8 cellular contexts compared by ENCODE assay signal in genomic region chr12:8027856-8028255, GRCh38. TPM values are rescaled to one million over a fixed set of nuclear protein-coding genes. Genes with fewer than 3 reads are reported as not detected.
DNase-seq lines count a peak whose midpoint lies in the region; ATAC-seq and TF ChIP-seq lines count a peak whose summit lies in the region.
"Had no signal": no experiment of that assay in that cellular context is flagged by ENCODE, and none has a peak within 500 bp of the region (broad histone marks: within the 10 kb centered on the region; RNA-seq: fewer than 3 reads in every experiment).

No MANE protein-coding gene starts in this region.

- peak overlapping the region; percentile 89 to 98 (median 96) for H3K4me3 Mint-ChIP-seq in CD8-positive, alpha-beta memory T cell
- peak overlapping the region; percentile 95 for H3K4me3 Mint-ChIP-seq in central memory CD8-positive, alpha-beta T cell

- peaks cover 9% of the 10 kb centered on the region; the same call in 1 of the 2 replicates for H3K79me2 ChIP-seq in Loucy (ENCODE audit: insufficient read depth, low read length)

- H3K9me3 ChIP-seq in CD8-positive, alpha-beta memory T cell (ENCODE audit: low read length): no peaks in the 10 kb centered on the region
- H3K9me3 ChIP-seq in Loucy (ENCODE audit: insufficient read depth, low read depth, low read length) (no peaks in the 10 kb centered on the region), neuronal stem cell (replicated peaks in 1 of 2; ENCODE audit: control insufficient read depth in 2 of 2, insufficient read depth in 1 of 2, low read depth in 1 of 2, low read length in 2 of 2) (no peaks in the 10 kb centered on the region)

- peaks cover 11% of the 10 kb centered on the region; the same call in 1 of the 2 replicates for H3F3A ChIP-seq in Loucy (ENCODE audit: low read depth)

- no peak overlapping the region for H3K9ac ChIP-seq in Loucy (ENCODE audit: low read depth, low read length, poor library complexity, severe bottlenecking)
- H3K9ac ChIP-seq in neuronal stem cell (ENCODE audit: low read depth, low read length, poor library complexity): no peak overlapping the region

- H2BK120ac ChIP-seq in neuronal stem cell (ENCODE audit: low read depth, low read length): no peak overlapping the region

- no peaks in the 10 kb centered on the region for H3K27me3 ChIP-seq in CD8-positive, alpha-beta memory T cell (ENCODE audit: insufficient read depth, low read length, poor library complexity, severe bottlenecking)
- no peaks in the 10 kb centered on the region for H3K27me3 ChIP-seq in Loucy (ENCODE audit: insufficient read depth, low read length, poor library complexity, severe bottlenecking)
- no peaks in the 10 kb centered on the region for H3K27me3 ChIP-seq in neuronal stem cell (ENCODE audit: control insufficient read depth in 3 of 3, insufficient read depth in 3 of 3, low read depth in 1 of 3, low read length in 3 of 3)

- no peak for DNase-seq in CD8-positive, alpha-beta memory T cell
- no peak for DNase-seq in central memory CD8-positive, alpha-beta T cell (ENCODE audit: low spot score in 2 of 2)
- no peak for DNase-seq in neuronal stem cell (ENCODE audit: low spot score)
- no peak for DNase-seq in putamen (ENCODE audit: low spot score)
- DNase-seq in stimulated activated naive CD4-positive, alpha-beta T cell (lab: John Stamatoyannopoulos, UW): no peak

- peaks cover 0 to 19% (median 0%) of the 10 kb centered on the region in 3 donors for H3K36me3 Mint-ChIP-seq in CD8-positive, alpha-beta memory T cell
- peaks cover 16% of the 10 kb centered on the region for H3K36me3 Mint-ChIP-seq in central memory CD8-positive, alpha-beta T cell (ENCODE audit: insufficient read depth)

- H2AK5ac ChIP-seq in neuronal stem cell (ENCODE audit: low read depth, low read length): no peak overlapping the region

- no peak overlapping the region for H3K18ac ChIP-seq in neuronal stem cell (ENCODE audit: low read length)

- WGBS in neuronal stem cell (ENCODE audit: extremely low coverage in 2 of 2, insufficient read length in 2 of 2, insufficient replicate concordance in 1 of 2), 2 donors: no CpG with 5 or more reads among the region's 5 CpGs

- no peak overlapping the region for H2BK12ac ChIP-seq in neuronal stem cell (ENCODE audit: low read length)

- peak overlapping the region; percentile 73 for H3K4me2 ChIP-seq in Loucy (ENCODE audit: low read depth, low read length, poor library complexity, severe bottlenecking)
- no peak overlapping the region for H3K4me2 ChIP-seq in neuronal stem cell (ENCODE audit: insufficient read depth, low read length, poor library complexity, severe bottlenecking)

- H3K36me3 ChIP-seq in CD8-positive, alpha-beta memory T cell (ENCODE audit: insufficient read depth, low read length): no peaks in the 10 kb centered on the region
- H3K36me3 ChIP-seq in Loucy (ENCODE audit: insufficient read depth, low read length) (no peaks in the 10 kb centered on the region), neuronal stem cell (replicated peaks in 1 of 2; ENCODE audit: control insufficient read depth in 2 of 2, insufficient read depth in 2 of 2, low read length in 2 of 2) (no peaks in the 10 kb centered on the region)

- no peak overlapping the region for H3K4ac ChIP-seq in neuronal stem cell (ENCODE audit: low read length)

- no peak overlapping the region for H2BK5ac ChIP-seq in neuronal stem cell (ENCODE audit: low read length)

- no peaks in the 10 kb centered on the region for H3K9me2 ChIP-seq in Loucy (replicated peaks; ENCODE audit: low read depth, low read length)

- H3K4me3 ChIP-seq in CD8-positive, alpha-beta memory T cell (ENCODE audit: low read length): peak overlapping the region; percentile 11
- H3K4me3 ChIP-seq in Loucy (ENCODE audit: low read length, poor library complexity, severe bottlenecking) (no peak overlapping the region), neuronal stem cell (ENCODE audit: low read length in 2 of 2) (peak overlapping the region in 1 of 2 donors; percentile 59)

- peak overlapping the region in 7 of 8 donors; percentile 54 to 100 (median 99) for H3K27ac Mint-ChIP-seq in CD8-positive, alpha-beta memory T cell
- peak overlapping the region; percentile 98 for H3K27ac Mint-ChIP-seq in central memory CD8-positive, alpha-beta T cell (ENCODE audit: low read depth)

- POLR2A ChIA-PET in CD8-positive, alpha-beta memory T cell (lab: Charles Lee): interaction anchor here (0.8 to 1.6 kb wide), 9 partner anchors 10 to 95 kb away, joined by 3 to 16 read pairs (median 9); partner anchors contain the start of genes NECAP1 and SLC2A3

- peak overlapping the region; percentile 99 for H3K27ac ChIP-seq in CD8-positive, alpha-beta memory T cell (ENCODE audit: low read depth, low read length)
- no peak overlapping the region for H3K27ac ChIP-seq in neuronal stem cell (replicated peaks; ENCODE audit: low read length)

- H3K23ac ChIP-seq in neuronal stem cell (ENCODE audit: low read depth, low read length, poor library complexity): no peak overlapping the region

- peaks cover 24 to 33% (median 25%) of the 10 kb centered on the region in 3 donors for H3K4me1 Mint-ChIP-seq in CD8-positive, alpha-beta memory T cell
- H3K4me1 Mint-ChIP-seq in central memory CD8-positive, alpha-beta T cell: peaks cover 19% of the 10 kb centered on the region

- TF ChIP-seq CTCF in Loucy (conservative IDR thresholded peaks at IDR 0.05; ENCODE audit: low read length): no peak

- peaks cover 0 to 3% of the 10 kb centered on the region in 2 donors for H3K27me3 Mint-ChIP-seq in CD8-positive, alpha-beta memory T cell
- H3K27me3 Mint-ChIP-seq in central memory CD8-positive, alpha-beta T cell: no peaks in the 10 kb centered on the region

- H2AFZ ChIP-seq in Loucy (ENCODE audit: low read length) (no peak overlapping the region), neuronal stem cell (ENCODE audit: low read length) (peak overlapping the region; percentile 91)

- H2BK15ac ChIP-seq in neuronal stem cell (ENCODE audit: low read length): no peak overlapping the region

- CTCF ChIA-PET in CD8-positive, alpha-beta memory T cell (lab: Charles Lee): interaction anchor here (1.1 to 1.7 kb wide), 3 partner anchors 18 to 95 kb away, joined by 5 to 7 read pairs (median 5); no protein-coding TSS in a partner anchor

- no peaks in the 10 kb centered on the region for H3K79me1 ChIP-seq in neuronal stem cell (ENCODE audit: low read depth, low read length)

- H3K14ac ChIP-seq in neuronal stem cell (ENCODE audit: low read length): no peak overlapping the region

- H4K91ac ChIP-seq in neuronal stem cell (ENCODE audit: low read depth, low read length, poor library complexity): no peak overlapping the region

- ATAC-seq in central memory CD8-positive, alpha-beta T cell (replicated peaks; ENCODE audit: extremely low read depth, poor library complexity, severe bottlenecking): no peak
- ATAC-seq in HG03460 (IDR thresholded peaks at IDR 0.05; ENCODE audit: unreplicated experiment): no peak

- H4K20me1 ChIP-seq in Loucy (ENCODE audit: insufficient read depth, low read length, poor library complexity, severe bottlenecking): no peaks in the 10 kb centered on the region

- peaks cover 24% of the 10 kb centered on the region for H3K4me1 ChIP-seq in CD8-positive, alpha-beta memory T cell (ENCODE audit: insufficient read depth, low read length)
- peaks cover 6% of the 10 kb centered on the region for H3K4me1 ChIP-seq in Loucy (ENCODE audit: insufficient read depth, low read length, poor library complexity, severe bottlenecking)
- H3K4me1 ChIP-seq in neuronal stem cell (ENCODE audit: control insufficient read depth in 2 of 2, insufficient read depth in 1 of 2, low read depth in 1 of 2, low read length in 2 of 2): peaks cover 0 to 2% of the 10 kb centered on the region in 2 donors

- no peaks in the 10 kb centered on the region for H3K9me3 Mint-ChIP-seq in CD8-positive, alpha-beta memory T cell
- H3K9me3 Mint-ChIP-seq in central memory CD8-positive, alpha-beta T cell: no peaks in the 10 kb centered on the region

- H4K8ac ChIP-seq in neuronal stem cell (ENCODE audit: low read depth, low read length): no peak overlapping the region

RNA-seq across cellular contexts. Expression of gene FOXJ2, which starts 4.7 kb away (rescaled TPM):
- 10 to 100 TPM; 22.3 to 22.5 TPM for total RNA-seq in CD8-positive, alpha-beta memory T cell
- polyA plus RNA-seq in CD8-positive, alpha-beta memory T cell: 18.3 TPM
- polyA plus RNA-seq in neuronal stem cell (2013, experiment 1 of 2): 7.9 TPM
- 8.3 TPM for polyA plus RNA-seq in neuronal stem cell (2013, experiment 2 of 2)

RNA-seq across cellular contexts. Expression of gene C3AR1, which starts 38.3 kb away (rescaled TPM):
- total RNA-seq in CD8-positive, alpha-beta memory T cell: 1 to 10 TPM; 1.2 to 2.0 TPM
- polyA plus RNA-seq in CD8-positive, alpha-beta memory T cell: 15.5 TPM
- polyA plus RNA-seq in neuronal stem cell (2013, experiment 1 of 2): not detected
- polyA plus RNA-seq in neuronal stem cell (2013, experiment 2 of 2): not detected
- total RNA-seq: glomerular endothelial cell had no signal

RNA-seq across cellular contexts. Expression of gene NECAP1, which starts 54.2 kb away (rescaled TPM):
- total RNA-seq in CD8-positive, alpha-beta memory T cell: 10 to 100 TPM; 27.1 to 34.0 TPM
- polyA plus RNA-seq in CD8-positive, alpha-beta memory T cell: 21.2 TPM
- 14.3 TPM for polyA plus RNA-seq in neuronal stem cell (2013, experiment 1 of 2)
- polyA plus RNA-seq in neuronal stem cell (2013, experiment 2 of 2): 14.5 TPM
